In genomic region chr1:212461916-212462660, GRCh38 we compare ENCODE assay signal across 18 cellular contexts. TPM values are rescaled to one million over a fixed set of nuclear protein-coding genes. Genes with fewer than 3 reads are reported as not detected.
DNase-seq lines count a peak whose midpoint lies in the region; ATAC-seq, FAIRE-seq and TF ChIP-seq lines count a peak whose summit lies in the region.
"Had no signal": no experiment of that assay in that cellular context is flagged by ENCODE, and none has a peak within 500 bp of the region (broad histone marks: within the 10 kb centered on the region; RNA-seq: fewer than 3 reads in every experiment).

No MANE protein-coding gene starts in this region.

- no peak for TF ChIP-seq POLR2A in H1 (IDR thresholded peaks at IDR 0.05; ENCODE audit: control extremely low read depth in 1 of 2, low read depth in 2 of 2, low read length in 2 of 2)

- no peaks in the 10 kb centered on the region for H3K79me2 ChIP-seq in H1 (ENCODE audit: control insufficient read depth in 1 of 2, insufficient read depth in 2 of 2, low read length in 2 of 2)

- no peak overlapping the region; the same call in 1 of the 2 replicates for H4K8ac ChIP-seq in H1 (ENCODE audit: extremely low read depth, insufficient read depth, low read length)

- H3K18ac ChIP-seq in H1 (ENCODE audit: extremely low read depth, low read length), result no peak overlapping the region; the same call in 1 of the 2 replicates

- no peaks in the 10 kb centered on the region for H3K36me3 ChIP-seq in H1 (ENCODE audit: control insufficient read depth in 2 of 4, insufficient read depth in 4 of 4, low read length in 3 of 4)
- H3K36me3 ChIP-seq: HAP-1 had no signal

- 78% methylated on average over 13 of the region's 13 CpGs; no CpG with 5 or more reads in 1 of the 2 experiments for WGBS in H1 (ENCODE audit: extremely low coverage in 1 of 2, insufficient coverage in 1 of 2, insufficient read length in 1 of 2, insufficient replicate concordance in 2 of 2, low coverage in 1 of 2, low lambda C conversion rate in 2 of 2, missing lambda C conversion rate in 1 of 2), 2 experiments

- H4K20me1 ChIP-seq in H1 (replicated peaks in 1 of 2; ENCODE audit: control insufficient read depth in 1 of 2, insufficient read depth in 2 of 2, low read length in 2 of 2), result no peaks in the 10 kb centered on the region

- no peak overlapping the region for H3K23ac ChIP-seq in H1 (ENCODE audit: insufficient read length)

- peaks cover 0 to 9% (median 1%) of the 10 kb centered on the region in 4 experiments; a peak in 2 of 7 replicates for H3K4me1 ChIP-seq in H1 (replicated peaks in 1 of 4; ENCODE audit: control insufficient read depth in 3 of 4, insufficient read depth in 4 of 4, low read length in 3 of 4)

- DNase-seq in H1 (ENCODE audit: low read depth in 1 of 2, low spot score in 2 of 2), result no peak
- peak; percentile 56 for DNase-seq in midbrain (lab: John Stamatoyannopoulos, UW)
- DNase-seq in substantia nigra (lab: John Stamatoyannopoulos, UW), result peak in 24 of 49 donors; percentile 8 to 67 (median 26)
- DNase-seq: DMS79, Karpas-422, NCI-H1048, NCI-H1436 treated with DMSO at 0.1 percent for 48 hours, NCI-H2029, NCI-H345, NCI-H524 treated with DMSO at 0.1 percent for 48 hours, PC-9 had no signal

- no peak overlapping the region for H2AK5ac ChIP-seq in H1 (ENCODE audit: low read depth, low read length)

- H3K27ac ChIP-seq in angular gyrus (ENCODE audit: low read depth, low read length), result peak overlapping the region; percentile 98
- H3K27ac ChIP-seq in H1 (ENCODE audit: low read depth, low read length), result no peak overlapping the region
- H3K27ac ChIP-seq in substantia nigra (ENCODE audit: low read depth, low read length, poor library complexity, severe bottlenecking), result peak overlapping the region; percentile 98
- H3K27ac ChIP-seq: C4-2B, PC-9 had no signal

- CTCF ChIA-PET in H1 (lab: Charles Lee; ENCODE audit: partially characterized antibody), result interaction anchor here (1.0 to 1.6 kb wide), 9 partner anchors 8 to 185 kb away, joined by 3 to 5 read pairs (median 3); no protein-coding TSS in a partner anchor

- no peak overlapping the region for H2BK12ac ChIP-seq in H1 (ENCODE audit: low read depth, low read length)

- no peak overlapping the region for H2BK5ac ChIP-seq in H1 (ENCODE audit: low read depth, low read length)

- no peak overlapping the region for H2BK15ac ChIP-seq in H1 (ENCODE audit: low read length)

- H3K56ac ChIP-seq in H1 (replicated peaks; ENCODE audit: insufficient read length, low read depth, low read length), result no peak overlapping the region

- no peaks in the 10 kb centered on the region for H3K27me3 ChIP-seq in H1 (replicated peaks in 1 of 4; ENCODE audit: control insufficient read depth in 3 of 4, extremely low read depth in 1 of 4, insufficient read depth in 3 of 4, low read length in 3 of 4)

- H4K91ac ChIP-seq in H1 (replicated peaks; ENCODE audit: insufficient read length, low read length), result peak overlapping the region; percentile 15

- POLR2A ChIA-PET in H1 (lab: Charles Lee; ENCODE audit: partially characterized antibody), result interaction anchor here (3.2 kb wide), 1 partner anchor 146 kb away, joined by 17 read pairs; the partner anchor contains the start of gene ATF3

- no peaks in the 10 kb centered on the region for H3K9me3 ChIP-seq in H1 (ENCODE audit: insufficient read depth in 2 of 2, low read depth in 1 of 2, low read length in 1 of 2)

- H3K14ac ChIP-seq in H1 (ENCODE audit: insufficient read length), result no peak overlapping the region

- TF ChIP-seq EP300 in H1 (IDR thresholded peaks at IDR 0.05; ENCODE audit: borderline replicate concordance in 1 of 2, low read depth in 2 of 2, low read length in 2 of 2), result no peak

- H2BK120ac ChIP-seq in H1 (replicated peaks; ENCODE audit: low read depth, low read length), result no peak overlapping the region

- no peak overlapping the region for H4K5ac ChIP-seq in H1 (ENCODE audit: insufficient read length, low read depth, low read length)

- no peak for TF ChIP-seq RAD21 in H1 (IDR thresholded peaks at IDR 0.05 in 1 of 2, conservative IDR thresholded peaks at IDR 0.05 in 1 of 2; ENCODE audit: low read depth in 2 of 2, low read length in 2 of 2)

- H3K79me1 ChIP-seq in H1 (ENCODE audit: low read depth, low read length), result no peaks in the 10 kb centered on the region

- no peak for FAIRE-seq in H1 (lab: Jason Lieb, UNC)

- no peak overlapping the region for H2BK20ac ChIP-seq in H1 (ENCODE audit: low read length)

- no peak for TF ChIP-seq CTCF in H1 (IDR thresholded peaks at IDR 0.05; ENCODE audit: control extremely low read depth in 1 of 3, insufficient read depth in 1 of 3, low read depth in 1 of 3, low read length in 3 of 3)

- H3K4me3 ChIP-seq in H1 (ENCODE audit: extremely low read depth in 1 of 4, insufficient read depth in 2 of 4, low read depth in 3 of 4, low read length in 4 of 4), result no peak overlapping the region
- H3K4me3 ChIP-seq: HAP-1, PC-9 had no signal

- no peak overlapping the region for H3K4me2 ChIP-seq in H1 (ENCODE audit: insufficient read depth in 1 of 2, low read depth in 2 of 2, low read length in 2 of 2)
- H3K4me2 ChIP-seq: PC-9 had no signal

- H2AFZ ChIP-seq in H1 (ENCODE audit: low read length), result no peak overlapping the region
- H2AFZ ChIP-seq: PC-9 had no signal

- H3K23me2 ChIP-seq in H1 (ENCODE audit: low read depth, low read length), result no peaks in the 10 kb centered on the region

- H3K9ac ChIP-seq in H1 (replicated peaks in 1 of 4; ENCODE audit: extremely low read depth in 1 of 4, low read depth in 3 of 4, low read length in 3 of 4), result no peak overlapping the region; a peak in 1 of 7 replicates

- ATAC-seq in HG03460 (IDR thresholded peaks at IDR 0.05; ENCODE audit: unreplicated experiment) (no peak), HG03175 (IDR thresholded peaks at IDR 0.05; ENCODE audit: unreplicated experiment) (no peak), GM18511 (IDR thresholded peaks at IDR 0.05; ENCODE audit: unreplicated experiment) (no peak), SK-N-SH treated with all-trans-retinoic acid at 6 μM for 48 hours (no peak)

- H3K4ac ChIP-seq in H1 (replicated peaks; ENCODE audit: insufficient read length, low read depth, low read length), result no peak overlapping the region

TF ChIP-seq in H1, 55 proteins besides CTCF, POLR2A, EP300 and RAD21 (continues in another document):
- TF ChIP-seq EGR1 (IDR thresholded peaks at IDR 0.05; ENCODE audit: borderline replicate concordance, low read depth, low read length) (no peak), MAFK (IDR thresholded peaks at IDR 0.05; ENCODE audit: low read depth, low read length) (no peak), GTF2F1 (IDR thresholded peaks at IDR 0.05; ENCODE audit: borderline replicate concordance, low read depth, low read length) (no peak), BRCA1 (IDR thresholded peaks at IDR 0.05; ENCODE audit: low read depth, low read length) (no peak), ASH2L (IDR thresholded peaks at IDR 0.05; ENCODE audit: low read length) (no peak), SUZ12 (IDR thresholded peaks at IDR 0.05; ENCODE audit: low read length) (no peak), SP4 (IDR thresholded peaks at IDR 0.05; ENCODE audit: low read length) (no peak), CBX5 (IDR thresholded peaks at IDR 0.05; ENCODE audit: low read depth, low read length) (no peak), MAX (IDR thresholded peaks at IDR 0.05) (no peak), CTBP2 (IDR thresholded peaks at IDR 0.05; ENCODE audit: borderline replicate concordance, insufficient read depth, insufficient read length, low read length) (no peak)

TF ChIP-seq in SK-N-SH treated with all-trans-retinoic acid at 6 μM for 48 hours, 23 proteins besides CTCF, POLR2A, EP300 and RAD21 (continues in another document):
- TF ChIP-seq ZC3H10 (CRISPR knock-in tag; IDR thresholded peaks at IDR 0.05) (no peak), ARNTL (CRISPR knock-in tag; IDR thresholded peaks at IDR 0.05; ENCODE audit: borderline replicate concordance, low read depth) (no peak), ESRRG (CRISPR knock-in tag; IDR thresholded peaks at IDR 0.05) (no peak), OSR1 (CRISPR knock-in tag; IDR thresholded peaks at IDR 0.05) (no peak), TCF4 (CRISPR knock-in tag; IDR thresholded peaks at IDR 0.05; ENCODE audit: borderline replicate concordance) (no peak), SNAI2 (CRISPR knock-in tag; IDR thresholded peaks at IDR 0.05) (no peak), PATZ1 (CRISPR knock-in tag; IDR thresholded peaks at IDR 0.05; ENCODE audit: borderline replicate concordance) (no peak)

RNA-seq across cellular contexts. Expression of gene NENF, which starts 29.4 kb away (rescaled TPM):
- 27.0 and 28.5 TPM in 2 replicates for total RNA-seq in H1 (2021; fragmentation: NEBNext Ultra II Directional; extraction: Animal tissue kit (Norgen Biotek cat#: 25700))
- polyA plus RNA-seq in H1 (2011; rRNA removed), result 22.1 and 28.0 TPM in 2 replicates
- polyA plus RNA-seq in H1 (2011; cell fraction: cytosol; rRNA removed), result 23.4 TPM
- 24.0 TPM for polyA plus RNA-seq in H1 (2011; cell fraction: nucleus; rRNA removed)
- 35.4 to 45.5 TPM (median 38.2 TPM) in 4 replicates for polyA plus RNA-seq in H1 (2012, experiment 1 of 2)
- polyA plus RNA-seq in H1 (2012, experiment 2 of 2), result 38.7 TPM
- polyA plus RNA-seq in H1 (2013, experiment 1 of 2), result 33.8 TPM
- polyA plus RNA-seq in H1 (2013, experiment 2 of 2), result 38.4 TPM
- 7.1 and 7.4 TPM in 2 replicates for polyA minus RNA-seq in H1 (2011; rRNA and poly(A)+ RNA removed)
- polyA minus RNA-seq in H1 (2011; cell fraction: cytosol; rRNA and poly(A)+ RNA removed), result 9.5 TPM
- 8.0 TPM for polyA minus RNA-seq in H1 (2011; cell fraction: nucleus; rRNA and poly(A)+ RNA removed)

RNA-seq across cellular contexts. Expression of gene PACC1, which starts 47.4 kb away (rescaled TPM):
- total RNA-seq in H1 (2021; fragmentation: NEBNext Ultra II Directional; extraction: Animal tissue kit (Norgen Biotek cat#: 25700)), result 16.7 and 18.8 TPM in 2 replicates
- 20.8 and 23.5 TPM in 2 replicates for polyA plus RNA-seq in H1 (2011; rRNA removed)
- 21.5 TPM for polyA plus RNA-seq in H1 (2011; cell fraction: cytosol; rRNA removed)
- polyA plus RNA-seq in H1 (2011; cell fraction: nucleus; rRNA removed), result 23.1 TPM
- polyA plus RNA-seq in H1 (2012, experiment 1 of 2), result 10.6 to 17.3 TPM (median 14.4 TPM) in 4 replicates
- polyA plus RNA-seq in H1 (2012, experiment 2 of 2), result 9.3 TPM
- 14.9 TPM for polyA plus RNA-seq in H1 (2013, experiment 1 of 2)
- polyA plus RNA-seq in H1 (2013, experiment 2 of 2), result 16.5 TPM
- polyA minus RNA-seq in H1 (2011; rRNA and poly(A)+ RNA removed), result 37.6 and 48.3 TPM in 2 replicates
- 20.5 TPM for polyA minus RNA-seq in H1 (2011; cell fraction: cytosol; rRNA and poly(A)+ RNA removed)
- polyA minus RNA-seq in H1 (2011; cell fraction: nucleus; rRNA and poly(A)+ RNA removed), result 28.2 TPM
